ENCODE assay signal across 2 cellular contexts in genomic region chr2:21288732-21289506, GRCh38.
TF ChIP-seq lines count a peak whose summit lies in the region.

No MANE protein-coding gene starts in this region.

TF ChIP-seq in GM23338, 12 proteins besides CTCF, POLR2A, EP300 and RAD21:
- TF ChIP-seq ZNF114 (CRISPR knock-in tag; IDR thresholded peaks at IDR 0.05) = no peak

TF ChIP-seq in K562, 482 proteins besides CTCF, POLR2A, EP300 and RAD21:
- no peak for TF ChIP-seq NFIC (IDR thresholded peaks at IDR 0.05)
- TF ChIP-seq TBP (optimal IDR thresholded peaks at IDR 0.05; ENCODE audit: low read depth, low read length) = no peak
- TF ChIP-seq ETV6 (IDR thresholded peaks at IDR 0.05; ENCODE audit: borderline replicate concordance in 1 of 2, low read depth in 2 of 2, low read length in 1 of 2) = no peak
- no peak for TF ChIP-seq ETV6 (CRISPR knock-in tag; IDR thresholded peaks at IDR 0.05; ENCODE audit: borderline replicate concordance)
- no peak for TF ChIP-seq CCAR2 (IDR thresholded peaks at IDR 0.05; ENCODE audit: low read depth, low read length)
- no peak for TF ChIP-seq HNRNPLL (IDR thresholded peaks at IDR 0.05; ENCODE audit: low read depth, low read length, poor library complexity, severe bottlenecking)
- TF ChIP-seq MXI1 (IDR thresholded peaks at IDR 0.05; ENCODE audit: low read depth, low read length) = no peak
- no peak for TF ChIP-seq ZNF232 (CRISPR knock-in tag; IDR thresholded peaks at IDR 0.05)
- no peak for TF ChIP-seq L3MBTL2 (IDR thresholded peaks at IDR 0.05)
- TF ChIP-seq TRIM28 (IDR thresholded peaks at IDR 0.05) = no peak
- TF ChIP-seq HEY1 (CRISPR knock-in tag; IDR thresholded peaks at IDR 0.05; ENCODE audit: borderline replicate concordance) = no peak
- TF ChIP-seq RNF2 (IDR thresholded peaks at IDR 0.05) = no peak
- no peak for TF ChIP-seq JUN (IDR thresholded peaks at IDR 0.05; ENCODE audit: borderline replicate concordance, low read depth, low read length)
- no peak for TF ChIP-seq JUN (CRISPR knock-in tag; IDR thresholded peaks at IDR 0.05; ENCODE audit: borderline replicate concordance)
- no peak for TF ChIP-seq POLR2B (IDR thresholded peaks at IDR 0.05; ENCODE audit: low read depth, partially characterized antibody)
- TF ChIP-seq ZNF184 (CRISPR knock-in tag; IDR thresholded peaks at IDR 0.05) = no peak
- TF ChIP-seq PML (IDR thresholded peaks at IDR 0.05; ENCODE audit: low read length) = no peak
- TF ChIP-seq LEF1 (IDR thresholded peaks at IDR 0.05) = no peak
- no peak for TF ChIP-seq FUS (optimal IDR thresholded peaks at IDR 0.05; ENCODE audit: low read depth, low read length)
- no peak for TF ChIP-seq RBM14 (IDR thresholded peaks at IDR 0.05; ENCODE audit: borderline replicate concordance, insufficient read depth, low read depth, low read length)
